Comparison of ENCODE assay signal across 8 cellular contexts in the genomic region with DNA sequence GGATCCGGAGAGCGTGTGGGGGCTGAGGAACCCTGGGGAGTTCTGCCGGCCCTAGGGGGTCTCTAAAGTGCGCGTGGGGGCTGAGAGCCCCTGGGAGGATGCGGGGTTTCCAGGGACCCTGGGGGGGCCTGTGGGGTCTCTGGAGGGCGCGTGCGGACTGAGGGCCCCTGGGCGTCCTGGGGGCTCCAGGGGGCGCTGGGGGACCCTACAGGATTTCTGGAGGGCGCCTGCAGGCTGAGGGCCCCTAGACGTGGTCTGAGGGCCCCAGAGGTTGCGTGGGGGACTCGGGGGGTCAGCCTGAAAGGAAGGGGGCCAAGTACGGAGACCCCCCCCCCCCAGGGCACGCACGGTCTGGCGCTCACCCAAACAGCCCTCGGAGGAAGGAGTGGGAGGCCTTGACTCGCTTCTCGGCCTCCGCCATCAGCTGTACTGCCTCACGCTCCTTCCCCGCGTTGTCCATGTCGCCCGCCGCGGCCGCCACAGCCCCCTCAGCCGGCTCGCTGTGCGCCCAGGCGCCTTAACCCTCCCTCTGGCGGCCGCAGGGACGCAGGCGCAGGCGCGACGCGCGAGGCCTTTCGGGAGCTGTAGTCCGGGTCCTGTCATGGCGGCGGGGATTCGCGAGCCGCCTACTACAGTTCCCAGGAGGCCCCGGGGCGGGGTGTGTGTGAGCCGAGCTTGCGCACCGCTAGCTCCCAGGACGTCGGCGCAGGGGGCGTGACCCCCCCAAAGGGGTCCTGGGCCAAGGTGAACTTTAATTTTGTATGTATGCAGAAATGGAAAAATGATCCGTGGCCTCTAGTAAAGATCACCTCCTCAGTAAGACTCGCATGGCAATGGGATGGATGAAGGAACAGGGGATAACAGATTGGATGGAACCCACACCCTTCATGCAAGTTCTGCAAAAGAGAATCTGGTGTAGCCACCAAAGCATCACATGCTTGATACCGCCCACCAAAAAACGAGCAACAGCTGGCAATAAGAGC. TPM values are rescaled to one million over a fixed set of nuclear protein-coding genes. Genes with fewer than 3 reads are reported as not detected.
DNase-seq lines count a peak whose midpoint lies in the region; ATAC-seq, FAIRE-seq and TF ChIP-seq lines count a peak whose summit lies in the region.

A gene (minus strand): TSS at position 546 of the 983 bp plus-strand sequence. CDS start 86 bp downstream, at position 460.

- peak; percentile 57; the same call in 1 of the 2 replicates for TF ChIP-seq POLR2A in GM12891 (IDR thresholded peaks at IDR 0.05; ENCODE audit: low read depth, low read length)

- no peaks in the 10 kb centered on the region for H3K9me3 ChIP-seq in SU-DHL-6 (ENCODE audit: insufficient read depth, low read length)
- H3K9me3 ChIP-seq in cardiac muscle cell (ENCODE audit: low read depth) = no peaks in the 10 kb centered on the region
- no peaks in the 10 kb centered on the region for H3K9me3 ChIP-seq in parathyroid adenoma (ENCODE audit: control insufficient read depth, low read length)
- no peaks in the 10 kb centered on the region for H3K9me3 ChIP-seq in tibial artery

- no peaks in the 10 kb centered on the region for H4K20me1 ChIP-seq in SU-DHL-6 (ENCODE audit: low read depth, low read length)

- intact Hi-C loops in tibial artery (cut with DNase I; ENCODE audit: low total_unique reads) = loop anchor here (5.0 to 10.0 kb wide), 2 partner anchors 74 to 214 kb away; a partner anchor contains a TSS

- H3K9ac ChIP-seq in SU-DHL-6 (ENCODE audit: low read length) (peak within 1 kb of the TSS; percentile 99), parathyroid adenoma (peak within 1 kb of the TSS; percentile 92)

- H3K79me2 ChIP-seq in SU-DHL-6 (ENCODE audit: insufficient read depth, low read length) = peaks cover 42% of the 10 kb centered on the region
- peaks cover 15% of the 10 kb centered on the region for H3K79me2 ChIP-seq in parathyroid adenoma

- H3K36me3 ChIP-seq in SU-DHL-6 (ENCODE audit: low read length) (no peaks in the 10 kb centered on the region), cardiac muscle cell (no peaks in the 10 kb centered on the region), parathyroid adenoma (ENCODE audit: control insufficient read depth, insufficient read depth, low read length) (no peaks in the 10 kb centered on the region), tibial artery (no peaks in the 10 kb centered on the region)

- peak within 1 kb of the TSS; percentile 80 for H3K4me2 ChIP-seq in SU-DHL-6 (ENCODE audit: low read depth, low read length, poor library complexity, severe bottlenecking)
- peak within 1 kb of the TSS; percentile 77 for H3K4me2 ChIP-seq in parathyroid adenoma (ENCODE audit: low read length)

- TF ChIP-seq CTCF in SU-DHL-6 (IDR thresholded peaks at IDR 0.05; ENCODE audit: insufficient read depth, low read length, poor library complexity, severe bottlenecking) = no peak
- TF ChIP-seq CTCF in cardiac muscle cell (IDR thresholded peaks at IDR 0.05; ENCODE audit: low read depth, low read length) = peak; percentile 34
- TF ChIP-seq CTCF in parathyroid adenoma (IDR thresholded peaks at IDR 0.05) = peak; percentile 77
- peak; percentile 75 to 85 for TF ChIP-seq CTCF in tibial artery (IDR thresholded peaks at IDR 0.05)

- peak within 1 kb of the TSS; percentile 44 for H3K27ac ChIP-seq in SU-DHL-6 (ENCODE audit: low read depth, low read length)
- peak within 1 kb of the TSS; percentile 34 for H3K27ac ChIP-seq in cardiac muscle cell
- peak within 1 kb of the TSS; percentile 87 for H3K27ac ChIP-seq in parathyroid adenoma
- H3K27ac ChIP-seq in tibial artery = peak within 1 kb of the TSS; percentile 94 to 98

- H2AFZ ChIP-seq in SU-DHL-6 (ENCODE audit: low read depth, low read length, severe bottlenecking) (peak within 1 kb of the TSS; percentile 89), parathyroid adenoma (peak within 1 kb of the TSS; percentile 84)

- peaks cover 7% of the 10 kb centered on the region for H3K4me1 ChIP-seq in cardiac muscle cell (ENCODE audit: low read depth)
- H3K4me1 ChIP-seq in parathyroid adenoma = peaks cover 11% of the 10 kb centered on the region
- peaks cover 0 to 15% (median 9%) of the 10 kb centered on the region in 4 donors for H3K4me1 ChIP-seq in tibial artery

- peaks cover 5% of the 10 kb centered on the region; the same call in 1 of the 2 replicates for H3F3A ChIP-seq in SU-DHL-6 (ENCODE audit: insufficient read depth)

- ATAC-seq in HG02798 (IDR thresholded peaks at IDR 0.05; ENCODE audit: poor library complexity, unreplicated experiment) = peak; percentile 98

- no peaks in the 10 kb centered on the region for H3K9me2 ChIP-seq in SU-DHL-6 (replicated peaks; ENCODE audit: insufficient read depth, low read length)

- H3K4me3 ChIP-seq in SU-DHL-6 (ENCODE audit: insufficient read depth, low read length, poor library complexity, severe bottlenecking) (peak within 1 kb of the TSS; percentile 91), cardiac muscle cell (peak within 1 kb of the TSS; percentile 98), parathyroid adenoma (ENCODE audit: low read depth, low read length) (peak within 1 kb of the TSS; percentile 83), tibial artery (peak within 1 kb of the TSS; percentile 100)

- peak; percentile 87 for DNase-seq in GM12891 (ENCODE audit: insufficient read length, low spot score)
- peak; percentile 81 to 97 (median 96) for DNase-seq in NCI-H1417 (lab: John Stamatoyannopoulos, UW)
- peak; percentile 84 for DNase-seq in activated naive CD8-positive, alpha-beta T cell treated with anti-CD3 and anti-CD28 coated beads, Interleukin-2, amount 50 U/mL, for 16 hours (ENCODE audit: low read depth, low spot score)
- peak; percentile 94 to 98 for DNase-seq in cardiac muscle cell (ENCODE audit: low read depth in 1 of 2, low spot score in 1 of 2)
- peak; percentile 94 to 95 for DNase-seq in tibial artery

- peak; percentile 96 for FAIRE-seq in GM12891 (lab: Jason Lieb, UNC)

- H3K27me3 ChIP-seq in SU-DHL-6 (ENCODE audit: low read length) (no peaks in the 10 kb centered on the region), cardiac muscle cell (no peaks in the 10 kb centered on the region), parathyroid adenoma (ENCODE audit: control insufficient read depth, insufficient read depth, low read length) (no peaks in the 10 kb centered on the region), tibial artery (no peaks in the 10 kb centered on the region)

TF ChIP-seq in GM12891, 5 proteins besides CTCF, POLR2A, EP300 and RAD21:
- TF ChIP-seq PAX5 (IDR thresholded peaks at IDR 0.05; ENCODE audit: insufficient read depth, low read length, severe bottlenecking) (peak; percentile 89), TAF1 (IDR thresholded peaks at IDR 0.05; ENCODE audit: low read depth, low read length) (peak; percentile 56; the same call in 1 of the 2 replicates), POU2F2 (IDR thresholded peaks at IDR 0.05; ENCODE audit: low read depth, low read length) (no peak), SPI1 (IDR thresholded peaks at IDR 0.05; ENCODE audit: low read depth, low read length) (no peak), POLR2AphosphoS5 (IDR thresholded peaks at IDR 0.05; ENCODE audit: low read depth, low read length) (peak; percentile 71)

RNA-seq across cellular contexts. Expression of the gene that starts here (rescaled TPM):
- 7.1 TPM for polyA plus RNA-seq in GM12891 (2012; ENCODE audit: low read depth, missing spikeins)
- total RNA-seq in cardiac muscle cell = 10.0 and 16.6 TPM in 2 replicates
- polyA plus RNA-seq in cardiac muscle cell = 12.9 and 27.2 TPM in 2 replicates

Comparison
In these comparisons a context has a peak if more than half of its experiments do, and no peak if none do; other contexts are left out.
1. Peak in every context shown above with its lines: DNase-seq, ATAC-seq, H3K4me3 ChIP-seq and H3K27ac ChIP-seq.
2. H3K27ac ChIP-seq: peak in every context shown above with its lines; median percentile 96 in tibial artery; 87 in parathyroid adenoma; 44 in SU-DHL-6; 34 in cardiac muscle cell.